ENCODE assay signal across 10 cellular contexts in the genomic region with DNA sequence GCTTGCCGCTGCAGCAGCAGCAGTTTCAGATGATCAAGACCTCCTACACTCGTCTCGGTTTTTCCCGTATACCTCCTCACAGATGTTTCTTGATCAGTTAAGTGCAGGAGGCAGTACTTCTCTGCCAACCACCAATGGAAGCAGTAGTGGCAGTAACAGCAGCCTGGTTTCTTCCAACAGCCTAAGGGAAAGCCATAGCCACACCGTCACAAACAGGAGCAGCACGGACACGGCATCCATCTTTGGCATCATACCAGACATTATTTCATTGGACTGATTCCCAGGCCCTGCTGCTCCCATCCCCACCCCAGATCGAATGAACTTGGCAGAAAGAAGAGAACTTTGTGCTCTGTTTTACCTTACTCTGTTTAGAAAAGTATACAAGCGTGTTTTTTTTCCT. TPM values are rescaled to one million over a fixed set of nuclear protein-coding genes. Genes with fewer than 3 reads are reported as not detected.
DNase-seq lines count a peak whose midpoint lies in the region; ATAC-seq and TF ChIP-seq lines count a peak whose summit lies in the region.
"Had no signal": no experiment of that assay in that cellular context is flagged by ENCODE, and none has a peak within 500 bp of the region (broad histone marks: within the 10 kb centered on the region; RNA-seq: fewer than 3 reads in every experiment).

No MANE protein-coding gene starts in this region.

- no peak overlapping the region for H3K4me3 Mint-ChIP-seq in T-cell

- H3K4me1 Mint-ChIP-seq in T-cell, result no peaks in the 10 kb centered on the region

- CTCF ChIA-PET in T-cell (lab: Charles Lee), result no interaction called here

- no peak for TF ChIP-seq CTCF in colonic mucosa (IDR thresholded peaks at IDR 0.05)

- H3K4me1 ChIP-seq in colonic mucosa (no peaks in the 10 kb centered on the region), mucosa of rectum (ENCODE audit: control insufficient read depth in 2 of 2, insufficient read depth in 2 of 2, low read length in 2 of 2) (peaks cover 12 to 21% of the 10 kb centered on the region in 2 donors)

- H3K9ac ChIP-seq in colonic mucosa (ENCODE audit: low read depth in 2 of 2, low read length in 2 of 2) (no peak overlapping the region), mucosa of rectum (ENCODE audit: low read depth in 1 of 2, low read length in 2 of 2) (no peak overlapping the region)

- H3K9me3 ChIP-seq in colonic mucosa, result no peaks in the 10 kb centered on the region
- no peaks in the 10 kb centered on the region for H3K9me3 ChIP-seq in mucosa of rectum (ENCODE audit: control insufficient read depth in 2 of 2, low read length in 2 of 2)

- H3K27me3 Mint-ChIP-seq in T-cell, result no peaks in the 10 kb centered on the region

- peak overlapping the region in 1 of 2 donors; percentile 39 for H3K27ac Mint-ChIP-seq in T-cell

- H3K9me3 Mint-ChIP-seq in T-cell, result no peaks in the 10 kb centered on the region

- H3K36me3 ChIP-seq in colonic mucosa (peaks cover under 1% of the 10 kb centered on the region), mucosa of rectum (ENCODE audit: control insufficient read depth in 2 of 2, insufficient read depth in 2 of 2, low read length in 2 of 2) (peaks cover 38 to 46% of the 10 kb centered on the region in 2 donors)

- H3K27me3 ChIP-seq in colonic mucosa (no peaks in the 10 kb centered on the region), mucosa of rectum (ENCODE audit: control insufficient read depth in 2 of 2, insufficient read depth in 2 of 2, low read length in 2 of 2) (no peaks in the 10 kb centered on the region)

- POLR2A ChIA-PET in T-cell (lab: Charles Lee), result no interaction called here

- intact Hi-C loops in colonic mucosa (cut with DNase I), result no loop called here

- H3K36me3 Mint-ChIP-seq in T-cell, result peaks cover 60% of the 10 kb centered on the region

- DNase-seq in AG08396 (ENCODE audit: low spot score) (peak; percentile 79), NCI-H2081 (lab: John Stamatoyannopoulos, UW) (peak; percentile 62 to 81), colonic mucosa (peak; percentile 79), T-cell (no peak)
- no peak for DNase-seq in activated CD8-positive, alpha-beta memory T cell treated with anti-CD3 and anti-CD28 coated beads for 24 hours
- DNase-seq: activated CD8-positive, alpha-beta memory T cell treated with anti-CD3 and anti-CD28 coated beads, Interleukin-2, amount 50 U/mL, for 4 hours had no signal

- no peak overlapping the region for H3K4me3 ChIP-seq in colonic mucosa
- peak overlapping the region; percentile 38 to 51 for H3K4me3 ChIP-seq in mucosa of rectum (ENCODE audit: low read length in 2 of 2)
- H3K4me3 ChIP-seq: skin epidermis had no signal

- no peak for ATAC-seq in GM21825 (IDR thresholded peaks at IDR 0.05; ENCODE audit: unreplicated experiment)
- ATAC-seq in T-cell (replicated peaks in 1 of 4), result no peak
- no peak for ATAC-seq in HG03571 (IDR thresholded peaks at IDR 0.05; ENCODE audit: unreplicated experiment)

- H3K27ac ChIP-seq in colonic mucosa (no peak overlapping the region), mucosa of rectum (ENCODE audit: low read depth in 2 of 2, low read length in 2 of 2) (peak overlapping the region; percentile 60 to 74)

RNA-seq across cellular contexts. Expression of gene CALML4, which starts 17.6 kb away (rescaled TPM):
- total RNA-seq in colonic mucosa (100 to 1,000 TPM; 111 to 126 TPM), T-cell (1 to 10 TPM; 2.4 to 5.4 (median 3.3) TPM)

RNA-seq across cellular contexts. Expression of gene CLN6, which starts 42.0 kb away (rescaled TPM):
- total RNA-seq in colonic mucosa, result 10 to 100 TPM; 18.9 to 55.8 TPM
- total RNA-seq in T-cell, result 10 to 100 TPM; 15.4 to 24.0 (median 17.9) TPM

Comparison
In these comparisons a context has a peak if more than half of its experiments do, and no peak if none do; other contexts are left out.
1. DNase-seq: peak in AG08396 (single experiment), NCI-H2081 (2 of 2) and colonic mucosa (single experiment); none in activated CD8-positive, alpha-beta memory T cell treated with anti-CD3 and anti-CD28 coated beads for 24 hours (single experiment) and T-cell (0 of 34).
2. RNA of gene CALML4, which starts 17.6 kb away (total RNA-seq): 111 to 126 TPM in colonic mucosa; 2.4 to 5.4 TPM in T-cell; every median in the first group is over 10 times any median in the second.